18 cellular contexts compared by ENCODE assay signal in the genomic region with DNA sequence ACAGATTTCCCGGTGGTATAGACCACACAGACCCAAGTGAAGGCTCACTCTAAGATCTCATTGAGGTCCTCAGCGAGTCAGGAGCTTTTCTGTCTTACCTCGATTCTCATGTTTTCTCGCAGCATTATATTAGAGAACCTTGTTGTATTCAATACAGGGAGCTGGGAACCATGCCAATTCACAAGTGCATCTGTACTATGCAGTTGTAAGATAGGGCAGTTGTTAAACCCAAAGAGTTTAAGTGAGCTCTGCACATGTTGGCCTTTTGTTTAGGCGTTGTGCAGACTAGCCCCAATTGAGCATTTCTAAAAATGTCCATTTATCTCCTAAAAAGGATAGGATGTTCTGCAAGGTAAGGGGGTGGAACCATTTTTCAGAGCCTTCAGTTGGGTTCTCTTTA. TPM values are rescaled to one million over a fixed set of nuclear protein-coding genes. Genes with fewer than 3 reads are reported as not detected.
DNase-seq lines count a peak whose midpoint lies in the region; FAIRE-seq and TF ChIP-seq lines count a peak whose summit lies in the region.
"Had no signal": no experiment of that assay in that cellular context is flagged by ENCODE, and none has a peak within 500 bp of the region (broad histone marks: within the 10 kb centered on the region; RNA-seq: fewer than 3 reads in every experiment).

No MANE protein-coding gene starts in this region.

- H3K27me3 ChIP-seq in endothelial cell of umbilical vein (ENCODE audit: control insufficient read depth in 2 of 2, insufficient read depth in 2 of 2, low read length in 2 of 2) (no peaks in the 10 kb centered on the region), MM.1S (replicated peaks; ENCODE audit: insufficient read depth, low read length) (no peaks in the 10 kb centered on the region)
- H3K27me3 ChIP-seq: colonic mucosa, esophagus muscularis mucosa, MG63, SJSA1 had no signal

- no peak overlapping the region for H3K4me2 ChIP-seq in endothelial cell of umbilical vein (ENCODE audit: insufficient read depth, low read length)
- no peak overlapping the region for H3K4me2 ChIP-seq in MM.1S (ENCODE audit: low read depth, low read length)

- BruUV-seq in endothelial cell of umbilical vein (replicated peaks; lab: Mats Ljungman, UMichigan): no TSS peak

- no peak overlapping the region for H3K9ac ChIP-seq in endothelial cell of umbilical vein (replicated peaks; ENCODE audit: extremely low read depth, insufficient read depth, low read length)
- no peak overlapping the region for H3K9ac ChIP-seq in MM.1S (ENCODE audit: low read length)
- H3K9ac ChIP-seq: parathyroid adenoma had no signal

- no peaks in the 10 kb centered on the region for H3K9me3 ChIP-seq in endothelial cell of umbilical vein (replicated peaks; ENCODE audit: control insufficient read depth, insufficient read depth, low read length)
- H3K9me3 ChIP-seq in MM.1S (replicated peaks; ENCODE audit: insufficient read depth, low read length): no peaks in the 10 kb centered on the region
- H3K9me3 ChIP-seq: colonic mucosa, esophagus muscularis mucosa, MG63, SJSA1 had no signal

- H3K4me3 ChIP-seq in endothelial cell of umbilical vein (replicated peaks in 1 of 3; ENCODE audit: insufficient read depth in 1 of 3, low read depth in 1 of 3, low read length in 3 of 3): no peak overlapping the region
- no peak overlapping the region for H3K4me3 ChIP-seq in MM.1S (ENCODE audit: low read length)
- H3K4me3 ChIP-seq: colonic mucosa, esophagus muscularis mucosa, GM12878, MG63, SJSA1 had no signal

- H3K79me2 ChIP-seq in endothelial cell of umbilical vein (ENCODE audit: control insufficient read depth, insufficient read depth, low read length): peaks cover 3% of the 10 kb centered on the region
- H3K79me2 ChIP-seq in MM.1S (ENCODE audit: low read length): no peaks in the 10 kb centered on the region
- H3K79me2 ChIP-seq: parathyroid adenoma had no signal

- POLR2A ChIA-PET in endothelial cell of umbilical vein (lab: Charles Lee): no interaction called here

- H4K20me1 ChIP-seq in endothelial cell of umbilical vein (replicated peaks; ENCODE audit: control insufficient read depth, extremely low read depth, insufficient read depth, low read length) (no peaks in the 10 kb centered on the region), MM.1S (ENCODE audit: insufficient read depth, low read length) (no peaks in the 10 kb centered on the region)

- H3K27ac ChIP-seq in endothelial cell of umbilical vein (ENCODE audit: insufficient read depth, low read depth, low read length): no peak overlapping the region
- no peak overlapping the region for H3K27ac ChIP-seq in MM.1S (ENCODE audit: low read length)
- H3K27ac ChIP-seq: colonic mucosa, esophagus muscularis mucosa, parathyroid adenoma, SJSA1 had no signal

- dilution Hi-C loops in endothelial cell of umbilical vein (cut with MboI; ENCODE audit: extremely low pct_ligation_motif_present, low sequenced_read_pairs): no loop called here

- intact Hi-C loops in endothelial cell of umbilical vein (cut with micrococcal nuclease): no loop called here

- H3K36me3 ChIP-seq in endothelial cell of umbilical vein (ENCODE audit: control insufficient read depth in 2 of 2, extremely low read depth in 1 of 2, insufficient read depth in 2 of 2, low read length in 2 of 2) (peaks cover 23 to 45% of the 10 kb centered on the region in 2 experiments), MM.1S (replicated peaks; ENCODE audit: insufficient read depth, low read length) (no peaks in the 10 kb centered on the region)
- H3K36me3 ChIP-seq: colonic mucosa had no signal

- peaks cover 60% of the 10 kb centered on the region for H3K4me1 ChIP-seq in endothelial cell of umbilical vein (ENCODE audit: control insufficient read depth, extremely low read depth, insufficient read depth, low read length)
- peaks cover 16% of the 10 kb centered on the region for H3K4me1 ChIP-seq in MM.1S (ENCODE audit: low read length)
- H3K4me1 ChIP-seq: colonic mucosa, parathyroid adenoma had no signal

- peaks cover 7% of the 10 kb centered on the region; the same call in 1 of the 2 replicates for H3F3A ChIP-seq in MM.1S (ENCODE audit: insufficient read depth, low read length)

- no peaks in the 10 kb centered on the region for H3K9me2 ChIP-seq in MM.1S (replicated peaks; ENCODE audit: insufficient read depth, low read length)

- DNase-seq in DMS79 (lab: John Stamatoyannopoulos, UW) (peak; percentile 66), NCI-H128 (lab: John Stamatoyannopoulos, UW; ENCODE audit: unreplicated experiment) (peak; percentile 68), NCI-H69 (lab: John Stamatoyannopoulos, UW) (peak; percentile 10), endothelial cell of umbilical vein (ENCODE audit: low read depth, low spot score) (no peak), NCI-H1694 (lab: John Stamatoyannopoulos, UW) (no peak), retina (no peak), NCI-H2081 treated with DMSO at 0.1 percent for 48 hours (lab: John Stamatoyannopoulos, UW) (no peak), MM.1S (no peak)
- DNase-seq: activated CD4-positive, alpha-beta memory T cell treated with anti-CD3 and anti-CD28 coated beads, Interleukin-2, amount 10 ng/mL, durations not matched to agents 7 days and 5 days; colonic mucosa; EL; left cardiac atrium; MG63; stimulated activated CD4-positive, alpha-beta T cell treated with anti-CD3 and anti-CD28 coated beads, Interleukin-12 subunit alpha, Interleukin-12 subunit beta, amount 100 ng/mL, for 4 hours had no signal

- TF ChIP-seq CTCF in endothelial cell of umbilical vein (IDR thresholded peaks at IDR 0.05; ENCODE audit: extremely low read depth in 1 of 2, insufficient read depth in 1 of 2, low read depth in 1 of 2, low read length in 2 of 2) (no peak), MM.1S (IDR thresholded peaks at IDR 0.05; ENCODE audit: low read length) (no peak)

- CTCF ChIA-PET in endothelial cell of umbilical vein (lab: Charles Lee): interaction anchor here (1.0 to 2.7 kb wide), 5 partner anchors 11 to 134 kb away, joined by 3 to 8 read pairs (median 3); no protein-coding TSS in a partner anchor

- TF ChIP-seq POLR2A in endothelial cell of umbilical vein (IDR thresholded peaks at IDR 0.05; ENCODE audit: low read depth, low read length): no peak

- no peaks in the 10 kb centered on the region for H3K9me1 ChIP-seq in endothelial cell of umbilical vein (replicated peaks; ENCODE audit: control insufficient read depth, extremely low read depth, insufficient read depth, low read length)

- FAIRE-seq in endothelial cell of umbilical vein (lab: Jason Lieb, UNC): peak; percentile 37
- FAIRE-seq: GM12878 had no signal

- no peak overlapping the region for H2AFZ ChIP-seq in endothelial cell of umbilical vein (ENCODE audit: low read depth, low read length)
- no peak overlapping the region for H2AFZ ChIP-seq in MM.1S (ENCODE audit: low read length)
- H2AFZ ChIP-seq: parathyroid adenoma had no signal

TF ChIP-seq in endothelial cell of umbilical vein, 7 proteins besides CTCF, POLR2A, EP300 and RAD21:
- TF ChIP-seq EZH2 (IDR thresholded peaks at IDR 0.05; ENCODE audit: borderline replicate concordance, low read depth, low read length, severe bottlenecking): no peak
- TF ChIP-seq GATA2 (IDR thresholded peaks at IDR 0.05; ENCODE audit: insufficient read depth, insufficient read length, low read depth, low read length): no peak
- TF ChIP-seq FOS (IDR thresholded peaks at IDR 0.05; ENCODE audit: borderline replicate concordance, insufficient read depth, low read length): no peak
- TF ChIP-seq, protein P1, sequence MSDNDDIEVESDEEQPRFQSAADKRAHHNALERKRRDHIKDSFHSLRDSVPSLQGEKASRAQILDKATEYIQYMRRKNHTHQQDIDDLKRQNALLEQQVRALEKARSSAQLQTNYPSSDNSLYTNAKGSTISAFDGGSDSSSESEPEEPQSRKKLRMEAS (IDR thresholded peaks at IDR 0.05; ENCODE audit: insufficient read depth, insufficient read length): no peak
- no peak for TF ChIP-seq MYC (IDR thresholded peaks at IDR 0.05; ENCODE audit: low read depth, low read length)
- TF ChIP-seq JUN (IDR thresholded peaks at IDR 0.05; ENCODE audit: borderline replicate concordance, insufficient read depth, insufficient read length, low read depth): no peak
- no peak for TF ChIP-seq POLR2AphosphoS5 (IDR thresholded peaks at IDR 0.05; ENCODE audit: insufficient read depth, low read depth, low read length)

RNA-seq across cellular contexts. Expression of a gene that starts 59.6 kb away (rescaled TPM):
- total RNA-seq in endothelial cell of umbilical vein: 72.4 and 73.5 TPM in 2 replicates
- 28.1 and 41.2 TPM in 2 replicates for polyA plus RNA-seq in endothelial cell of umbilical vein
- polyA plus RNA-seq in endothelial cell of umbilical vein (2011; cell fraction: cytosol; rRNA removed): 44.1 and 46.1 TPM in 2 replicates
- 42.3 and 62.0 TPM in 2 replicates for polyA plus RNA-seq in endothelial cell of umbilical vein (2011; cell fraction: nucleus; rRNA removed)
- polyA plus RNA-seq in endothelial cell of umbilical vein (2012): 134 and 161 TPM in 2 replicates
- 24.7 and 28.9 TPM in 2 replicates for polyA minus RNA-seq in endothelial cell of umbilical vein
- 6.8 TPM for polyA minus RNA-seq in endothelial cell of umbilical vein (2011; cell fraction: cytosol; rRNA and poly(A)+ RNA removed)
- 61.0 and 82.1 TPM in 2 replicates for polyA minus RNA-seq in endothelial cell of umbilical vein (2011; cell fraction: nucleus; rRNA and poly(A)+ RNA removed)

Comparison
In these comparisons a context has a peak if more than half of its experiments do, and no peak if none do; other contexts are left out.
1. DNase-seq: peak in DMS79 (single experiment), NCI-H128 (single experiment) and NCI-H69 (single experiment); none in endothelial cell of umbilical vein (single experiment), NCI-H1694 (single experiment), retina (single experiment), NCI-H2081 treated with DMSO at 0.1 percent for 48 hours (single experiment) and MM.1S (single experiment).